8 cellular contexts compared by ENCODE assay signal in the genomic region with DNA sequence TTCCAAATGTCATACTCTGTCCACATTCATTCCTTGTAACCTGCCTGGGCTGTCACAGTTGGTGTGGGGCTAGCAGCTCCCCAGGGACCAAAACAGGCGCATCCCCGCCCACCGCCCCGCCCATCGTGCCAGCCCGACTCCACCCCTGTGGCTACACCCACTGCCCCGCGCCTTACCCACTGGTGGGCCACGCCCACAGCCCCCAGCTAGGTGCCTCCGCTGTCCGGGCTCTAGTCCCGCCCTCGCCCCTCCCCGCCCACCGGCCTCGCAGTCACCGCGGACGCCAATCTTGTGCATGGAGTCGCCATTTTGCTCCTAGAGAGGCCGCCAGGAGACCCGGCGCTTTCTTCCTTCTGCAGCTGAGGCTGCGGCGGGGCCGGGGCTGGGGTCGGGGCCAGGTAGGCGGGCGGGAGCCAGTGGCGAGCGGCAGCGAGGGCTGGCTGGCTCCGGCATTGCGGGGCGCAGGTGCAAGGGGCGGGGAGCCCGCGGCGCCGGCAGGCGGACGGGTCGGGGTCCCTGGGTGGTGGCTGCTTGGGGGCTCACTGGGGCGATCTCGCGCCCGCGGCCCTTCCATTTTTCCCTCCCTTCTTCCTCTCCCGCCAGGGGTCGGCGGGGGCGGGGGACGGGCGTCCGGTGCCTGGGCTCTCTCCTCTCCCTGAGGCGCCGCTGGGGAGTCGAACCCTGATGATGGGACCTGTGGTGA. TPM values are rescaled to one million over a fixed set of nuclear protein-coding genes. Genes with fewer than 3 reads are reported as not detected.
DNase-seq lines count a peak whose midpoint lies in the region; ATAC-seq and TF ChIP-seq lines count a peak whose summit lies in the region.

A gene with protein sequence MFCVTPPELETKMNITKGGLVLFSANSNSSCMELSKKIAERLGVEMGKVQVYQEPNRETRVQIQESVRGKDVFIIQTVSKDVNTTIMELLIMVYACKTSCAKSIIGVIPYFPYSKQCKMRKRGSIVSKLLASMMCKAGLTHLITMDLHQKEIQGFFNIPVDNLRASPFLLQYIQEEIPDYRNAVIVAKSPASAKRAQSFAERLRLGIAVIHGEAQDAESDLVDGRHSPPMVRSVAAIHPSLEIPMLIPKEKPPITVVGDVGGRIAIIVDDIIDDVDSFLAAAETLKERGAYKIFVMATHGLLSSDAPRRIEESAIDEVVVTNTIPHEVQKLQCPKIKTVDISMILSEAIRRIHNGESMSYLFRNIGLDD (plus strand): TSS at position 268 of the 703 bp plus-strand sequence. CDS start 7,703 bp downstream, outside the sequence.

- intact Hi-C loops in testis (cut with DNase I; ENCODE audit: low total_unique reads) = no loop called here

- DNase-seq in GM04504 (ENCODE audit: low read depth) = peak; percentile 84
- DNase-seq in NCI-H1436 (lab: John Stamatoyannopoulos, UW) = peak; percentile 99
- DNase-seq in SW 1271 (lab: John Stamatoyannopoulos, UW) = peak; percentile 95 to 98
- DNase-seq in activated naive CD8-positive, alpha-beta T cell treated with anti-CD3 and anti-CD28 coated beads, Interleukin-2, amount 10 ng/mL, durations not matched to agents 7 days and 5 days = peak; percentile 94
- DNase-seq in glutamatergic neuron = peak; percentile 98
- DNase-seq in osteocyte (ENCODE audit: extremely low spot score, unreplicated experiment) = peak; percentile 98
- peak; percentile 97 for DNase-seq in testis

- peak within 1 kb of the TSS; percentile 87 for H3K4me3 Mint-ChIP-seq in activated naive CD8-positive, alpha-beta T cell treated with anti-CD3 and anti-CD28 coated beads, Interleukin-2, amount 10 ng/mL, durations not matched to agents 7 days and 5 days
- peak within 1 kb of the TSS; percentile 87 for H3K4me3 Mint-ChIP-seq in glutamatergic neuron (ENCODE audit: unreplicated experiment)
- peak within 1 kb of the TSS; percentile 93 for H3K4me3 Mint-ChIP-seq in osteocyte (ENCODE audit: unreplicated experiment)

- ATAC-seq in HG02678 (IDR thresholded peaks at IDR 0.05; ENCODE audit: unreplicated experiment) = peak; percentile 64
- peak; percentile 78 for ATAC-seq in activated naive CD8-positive, alpha-beta T cell treated with anti-CD3 and anti-CD28 coated beads, Interleukin-2, amount 10 ng/mL, durations not matched to agents 7 days and 5 days (ENCODE audit: low read depth)

- POLR2A ChIA-PET in activated naive CD8-positive, alpha-beta T cell treated with anti-CD3 and anti-CD28 coated beads, Interleukin-2, amount 10 ng/mL, durations not matched to agents 7 days and 5 days (lab: Charles Lee) = interaction anchor here (0.8 to 2.4 kb wide), 8 partner anchors 10 to 103 kb away, joined by 3 to 15 read pairs (median 4); no protein-coding TSS in a partner anchor

- H3K4me1 Mint-ChIP-seq in activated naive CD8-positive, alpha-beta T cell treated with anti-CD3 and anti-CD28 coated beads, Interleukin-2, amount 10 ng/mL, durations not matched to agents 7 days and 5 days = peaks cover 52% of the 10 kb centered on the region
- H3K4me1 Mint-ChIP-seq in glutamatergic neuron (ENCODE audit: low read depth, unreplicated experiment) (peaks cover 13% of the 10 kb centered on the region), osteocyte (ENCODE audit: unreplicated experiment) (peaks cover 38% of the 10 kb centered on the region)

- H3K27me3 Mint-ChIP-seq in activated naive CD8-positive, alpha-beta T cell treated with anti-CD3 and anti-CD28 coated beads, Interleukin-2, amount 10 ng/mL, durations not matched to agents 7 days and 5 days = no peaks in the 10 kb centered on the region
- H3K27me3 Mint-ChIP-seq in glutamatergic neuron (ENCODE audit: unreplicated experiment) (peaks cover 2% of the 10 kb centered on the region), osteocyte (ENCODE audit: unreplicated experiment) (no peaks in the 10 kb centered on the region)

- H3K4me3 ChIP-seq in testis = peak within 1 kb of the TSS; percentile 91 to 97

- peak within 1 kb of the TSS; percentile 87 to 95 for H3K27ac ChIP-seq in testis

- H3K27ac Mint-ChIP-seq in activated naive CD8-positive, alpha-beta T cell treated with anti-CD3 and anti-CD28 coated beads, Interleukin-2, amount 10 ng/mL, durations not matched to agents 7 days and 5 days = peak within 1 kb of the TSS; percentile 77
- H3K27ac Mint-ChIP-seq in glutamatergic neuron (ENCODE audit: unreplicated experiment) (peak within 1 kb of the TSS; percentile 76), osteocyte (ENCODE audit: unreplicated experiment) (peak within 1 kb of the TSS; percentile 88)

- H3K4me1 ChIP-seq in testis = peaks cover 17% of the 10 kb centered on the region

- no peaks in the 10 kb centered on the region for H3K9me3 Mint-ChIP-seq in activated naive CD8-positive, alpha-beta T cell treated with anti-CD3 and anti-CD28 coated beads, Interleukin-2, amount 10 ng/mL, durations not matched to agents 7 days and 5 days
- H3K9me3 Mint-ChIP-seq in glutamatergic neuron (ENCODE audit: unreplicated experiment) = peaks cover 5% of the 10 kb centered on the region
- no peaks in the 10 kb centered on the region for H3K9me3 Mint-ChIP-seq in osteocyte (ENCODE audit: unreplicated experiment)

- no peak for TF ChIP-seq CTCF in glutamatergic neuron (IDR thresholded peaks at IDR 0.05; ENCODE audit: partially characterized antibody, unreplicated experiment)
- no peak for TF ChIP-seq CTCF in osteocyte (IDR thresholded peaks at IDR 0.05)
- TF ChIP-seq CTCF in testis (IDR thresholded peaks at IDR 0.05) = no peak

- peaks cover 4% of the 10 kb centered on the region for H3K36me3 Mint-ChIP-seq in activated naive CD8-positive, alpha-beta T cell treated with anti-CD3 and anti-CD28 coated beads, Interleukin-2, amount 10 ng/mL, durations not matched to agents 7 days and 5 days
- H3K36me3 Mint-ChIP-seq in glutamatergic neuron (ENCODE audit: unreplicated experiment) (no peaks in the 10 kb centered on the region), osteocyte (ENCODE audit: unreplicated experiment) (no peaks in the 10 kb centered on the region)

- no peaks in the 10 kb centered on the region for H3K27me3 ChIP-seq in testis

- H3K36me3 ChIP-seq in testis (ENCODE audit: low read depth, missing control alignments) = no peaks in the 10 kb centered on the region

- WGBS in testis, 2 donors = 1% methylated on average over 52 of the region's 58 CpGs; no CpG with 5 or more reads in 1 of the 2 donors

- H3K9me3 ChIP-seq in testis = no peaks in the 10 kb centered on the region

- TF ChIP-seq POLR2A in testis (IDR thresholded peaks at IDR 0.05) = no peak

RNA-seq across cellular contexts. Expression of the gene that starts here (rescaled TPM):
- 10 to 100 TPM; 51.6 to 63.4 TPM for total RNA-seq in activated naive CD8-positive, alpha-beta T cell treated with anti-CD3 and anti-CD28 coated beads, Interleukin-2, amount 10 ng/mL, durations not matched to agents 7 days and 5 days
- total RNA-seq in glutamatergic neuron (ENCODE audit: unreplicated experiment) (76.0 TPM), osteocyte (25.7 and 27.1 TPM in 2 replicates), testis (10 to 100 TPM; 55.4 to 56.1 TPM)
- polyA plus RNA-seq in testis (ENCODE audit: insufficient read depth, low read depth, low replicate concordance) = 42.8 TPM

Comparison
In these comparisons a context has a peak if more than half of its experiments do, and no peak if none do; other contexts are left out.
1. Peak in every context shown above with its lines: DNase-seq, ATAC-seq, H3K4me3 ChIP-seq and H3K27ac ChIP-seq.